In genomic region chr1:211632117-211632807, GRCh38 we compare ENCODE assay signal across 14 cellular contexts. TPM values are rescaled to one million over a fixed set of nuclear protein-coding genes. Genes with fewer than 3 reads are reported as not detected.
DNase-seq lines count a peak whose midpoint lies in the region; ATAC-seq and TF ChIP-seq lines count a peak whose summit lies in the region.
"Had no signal": no experiment of that assay in that cellular context is flagged by ENCODE, and none has a peak within 500 bp of the region (broad histone marks: within the 10 kb centered on the region; RNA-seq: fewer than 3 reads in every experiment).

No MANE protein-coding gene starts in this region.

- DNase-seq in A172 (ENCODE audit: low spot score) = peak; percentile 59
- DNase-seq in M059J (ENCODE audit: low read depth) = peak; percentile 98
- DNase-seq in foreskin keratinocyte = no peak
- DNase-seq in naive thymus-derived CD8-positive, alpha-beta T cell = no peak
- no peak for DNase-seq in HFFc6
- no peak for DNase-seq in stomach
- DNase-seq: activated effector memory CD4-positive, alpha-beta T cell treated with Interleukin-2 at 50 U/mL for 16 hours; effector memory CD8-positive, alpha-beta T cell; HCEC 1CT; NCI-H69; retina had no signal

- no peaks in the 10 kb centered on the region for H3K36me3 ChIP-seq in stomach

- TF ChIP-seq POLR2A in stomach (IDR thresholded peaks at IDR 0.05) = no peak

- no peak overlapping the region for H3K4me3 Mint-ChIP-seq in naive thymus-derived CD8-positive, alpha-beta T cell
- no peak overlapping the region for H3K4me3 Mint-ChIP-seq in HFFc6
- H3K4me3 Mint-ChIP-seq: effector memory CD8-positive, alpha-beta T cell had no signal

- H3K9me3 ChIP-seq in stomach = no peaks in the 10 kb centered on the region

- ATAC-seq in GM19463 (IDR thresholded peaks at IDR 0.05; ENCODE audit: unreplicated experiment) (peak; percentile 90), foreskin keratinocyte (no peak), GM19328 (IDR thresholded peaks at IDR 0.05; ENCODE audit: unreplicated experiment) (no peak)
- ATAC-seq in naive thymus-derived CD8-positive, alpha-beta T cell = no peak
- ATAC-seq: effector memory CD8-positive, alpha-beta T cell; left colon had no signal

- TF ChIP-seq CTCF in foreskin keratinocyte (conservative IDR thresholded peaks at IDR 0.05) (no peak), HFFc6 (IDR thresholded peaks at IDR 0.05) (no peak), stomach (IDR thresholded peaks at IDR 0.05) (no peak)

- H3K27me3 ChIP-seq in foreskin keratinocyte = no peaks in the 10 kb centered on the region
- H3K27me3 ChIP-seq in stomach = no peaks in the 10 kb centered on the region

- H3K4me3 ChIP-seq in stomach = no peak overlapping the region

- intact Hi-C loops in stomach (cut with DNase I; ENCODE audit: low total_unique reads) = no loop called here

- H3K9me3 Mint-ChIP-seq in naive thymus-derived CD8-positive, alpha-beta T cell = no peaks in the 10 kb centered on the region
- no peaks in the 10 kb centered on the region for H3K9me3 Mint-ChIP-seq in HFFc6
- H3K9me3 Mint-ChIP-seq: effector memory CD8-positive, alpha-beta T cell had no signal

- no peaks in the 10 kb centered on the region for H3K4me1 ChIP-seq in foreskin keratinocyte
- H3K4me1 ChIP-seq in stomach = peaks cover 0 to 12% (median 5%) of the 10 kb centered on the region in 4 donors

- 80 to 91% (median 85%) methylated on average over 13 to 16 of the region's 16 CpGs for WGBS in stomach, 5 donors

- H3K36me3 Mint-ChIP-seq in naive thymus-derived CD8-positive, alpha-beta T cell = no peaks in the 10 kb centered on the region
- no peaks in the 10 kb centered on the region for H3K36me3 Mint-ChIP-seq in HFFc6 (ENCODE audit: low read depth)

- POLR2A ChIA-PET in naive thymus-derived CD8-positive, alpha-beta T cell (lab: Charles Lee) = no interaction called here

- peaks cover 0 to 10% (median 2%) of the 10 kb centered on the region in 5 donors for H3K27me3 Mint-ChIP-seq in naive thymus-derived CD8-positive, alpha-beta T cell
- peaks cover 4% of the 10 kb centered on the region for H3K27me3 Mint-ChIP-seq in HFFc6 (ENCODE audit: insufficient read depth)
- H3K27me3 Mint-ChIP-seq: effector memory CD8-positive, alpha-beta T cell had no signal

- peak overlapping the region; percentile 12 for H3K27ac ChIP-seq in foreskin keratinocyte
- peak overlapping the region in 2 of 5 donors; percentile 35 to 58 for H3K27ac ChIP-seq in stomach

- no peak overlapping the region for H3K27ac Mint-ChIP-seq in naive thymus-derived CD8-positive, alpha-beta T cell
- no peak overlapping the region for H3K27ac Mint-ChIP-seq in HFFc6
- H3K27ac Mint-ChIP-seq: effector memory CD8-positive, alpha-beta T cell had no signal

- no peak for TF ChIP-seq EP300 in stomach (IDR thresholded peaks at IDR 0.05)

- peaks cover 0 to 2% (median 0%) of the 10 kb centered on the region in 4 donors for H3K4me1 Mint-ChIP-seq in naive thymus-derived CD8-positive, alpha-beta T cell
- H3K4me1 Mint-ChIP-seq in HFFc6 (ENCODE audit: low read depth) = peaks cover 25% of the 10 kb centered on the region

RNA-seq across cellular contexts. Expression of gene NEK2, which starts 43.2 kb away (rescaled TPM):
- total RNA-seq in A172 (2014; rRNA removed; shearing (Covaris generic)) = 83.8 and 88.5 TPM in 2 replicates
- total RNA-seq in M059J (2014; rRNA removed; shearing (Covaris generic)) = 35.6 and 58.6 TPM in 2 replicates
- total RNA-seq in foreskin keratinocyte (24.1 and 31.1 TPM in 2 replicates), stomach (1 to 10 TPM in 2 of 5 donors, not detected in 3; 4.9 to 6.1 TPM)
- polyA plus RNA-seq in foreskin keratinocyte (11.0 and 16.1 TPM in 2 replicates), stomach (1 to 10 TPM; 1.5 to 4.6 (median 2.2) TPM)
- total RNA-seq in naive thymus-derived CD8-positive, alpha-beta T cell = under 1 TPM in 1 of 2 experiments, not detected in 1; 0.16 TPM
- polyA plus RNA-seq in naive thymus-derived CD8-positive, alpha-beta T cell = under 1 TPM in 1 of 3 donors, not detected in 2; 0.60 TPM
- 10 to 100 TPM; 10.2 to 28.6 (median 26.8) TPM for total RNA-seq in HFFc6 (2021; fragmentation: NEBNext Ultra II Directional; extraction: Animal tissue kit (Norgen Biotek cat#: 25700))

RNA-seq across cellular contexts. Expression of gene SLC30A1, which starts 53.3 kb away (rescaled TPM):
- 16.4 and 19.0 TPM in 2 replicates for total RNA-seq in A172 (2014; rRNA removed; shearing (Covaris generic))
- total RNA-seq in M059J (2014; rRNA removed; shearing (Covaris generic)) = 8.2 and 16.1 TPM in 2 replicates
- 19.7 and 22.1 TPM in 2 replicates for total RNA-seq in foreskin keratinocyte
- polyA plus RNA-seq in foreskin keratinocyte = 6.0 and 6.2 TPM in 2 replicates
- 1 to 10 TPM; 9.4 to 9.7 TPM for total RNA-seq in naive thymus-derived CD8-positive, alpha-beta T cell
- polyA plus RNA-seq in naive thymus-derived CD8-positive, alpha-beta T cell = 1 to 10 TPM in 2 of 3 donors, under 1 TPM in 1; 0.98 to 2.2 (median 1.6) TPM
- 10 to 100 TPM; 23.6 to 27.5 (median 25.7) TPM for total RNA-seq in HFFc6 (2021; fragmentation: NEBNext Ultra II Directional; extraction: Animal tissue kit (Norgen Biotek cat#: 25700))
- 10 to 100 TPM in 3 of 5 donors, 1 to 10 TPM in 1, under 1 TPM in 1; 0.58 to 30.1 (median 18.5) TPM for total RNA-seq in stomach
- polyA plus RNA-seq in stomach = 1 to 10 TPM; 2.0 to 2.4 (median 2.1) TPM

Comparison
In these comparisons a context has a peak if more than half of its experiments do, and no peak if none do; other contexts are left out.
1. DNase-seq: peak in A172 (single experiment) and M059J (single experiment); none in foreskin keratinocyte (0 of 2), naive thymus-derived CD8-positive, alpha-beta T cell (0 of 10), HFFc6 (single experiment) and stomach (single experiment).